ENCODE assay signal across 17 cellular contexts in the genomic region with DNA sequence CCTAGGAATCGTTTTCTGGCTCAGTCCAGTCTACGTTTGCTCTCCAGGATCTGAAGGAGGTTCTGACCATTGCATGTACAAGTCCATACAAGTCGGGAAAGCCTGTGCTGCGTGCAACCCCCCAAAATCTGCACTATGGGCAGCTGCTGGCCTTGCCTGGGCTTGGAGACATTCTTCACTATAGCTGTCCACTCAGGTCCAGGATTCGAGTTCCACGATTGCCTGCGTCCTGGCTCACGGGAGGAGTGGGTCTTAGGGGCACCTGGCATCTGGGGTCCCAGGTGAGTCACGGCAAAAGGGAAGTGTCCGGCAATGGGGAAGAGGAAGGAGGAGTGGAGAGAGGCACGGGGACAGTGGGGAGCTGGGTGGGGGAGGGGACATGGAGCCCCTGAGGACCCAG.
"Had no signal": no experiment of that assay in that cellular context is flagged by ENCODE, and none has a peak within 500 bp of the region (broad histone marks: within the 10 kb centered on the region; RNA-seq: fewer than 3 reads in every experiment).

No MANE protein-coding gene starts in this region.

- H3K27ac ChIP-seq: colonic mucosa, foreskin keratinocyte, neutrophil, sigmoid colon, skin epidermis, upper lobe of right lung had no signal

- H3K9me3 Mint-ChIP-seq: endodermal cell, nephron progenitor cell had no signal

- H3K27me3 ChIP-seq: colonic mucosa, foreskin keratinocyte had no signal

- H3K4me1 Mint-ChIP-seq: stimulated activated naive B cell treated with anti-CD40 and anti-IgM and Interleukin-4, amounts not matched to agents 10 μg/mL and 1 μg/mL and 100 μg/mL, for 72 hours had no signal

- ATAC-seq: foreskin keratinocyte; naive thymus-derived CD4-positive, alpha-beta T cell; stimulated activated naive B cell treated with anti-CD40 and anti-IgM and Interleukin-4, amounts not matched to agents 10 μg/mL and 1 μg/mL and 100 μg/mL, for 72 hours; upper lobe of right lung had no signal

- DNase-seq: colonic mucosa; effector CD4-positive, alpha-beta T cell; erythroblast; foreskin keratinocyte; hippocampal formation; kidney glomerular epithelial cell; mesendoderm; naive thymus-derived CD4-positive, alpha-beta T cell; nephron progenitor cell; sigmoid colon; stimulated activated CD4-positive, alpha-beta T cell treated with anti-CD3 and anti-CD28 coated beads, Interleukin-2, amount 100 ng/mL, for 24 hours; stimulated activated CD4-positive, alpha-beta T cell treated with anti-CD3 and anti-CD28 coated beads, Interleukin-4, amount 100 ng/mL, for 4 hours; stimulated activated naive B cell treated with anti-CD40 and anti-IgM and Interleukin-4, amounts not matched to agents 10 μg/mL and 1 μg/mL and 100 μg/mL, for 72 hours; upper lobe of right lung had no signal

- H3K36me3 ChIP-seq: colonic mucosa, neutrophil, sigmoid colon, upper lobe of right lung had no signal

- H3K4me3 Mint-ChIP-seq: endodermal cell; naive thymus-derived CD4-positive, alpha-beta T cell; nephron progenitor cell; stimulated activated naive B cell treated with anti-CD40 and anti-IgM and Interleukin-4, amounts not matched to agents 10 μg/mL and 1 μg/mL and 100 μg/mL, for 72 hours had no signal

- H3K36me3 Mint-ChIP-seq: naive thymus-derived CD4-positive, alpha-beta T cell; stimulated activated naive B cell treated with anti-CD40 and anti-IgM and Interleukin-4, amounts not matched to agents 10 μg/mL and 1 μg/mL and 100 μg/mL, for 72 hours had no signal

- H3K9me3 ChIP-seq: colonic mucosa, neutrophil, sigmoid colon, upper lobe of right lung had no signal

- H3K4me3 ChIP-seq: colonic mucosa, sigmoid colon, skin epidermis, upper lobe of right lung had no signal

- H3K4me1 ChIP-seq: colonic mucosa, foreskin keratinocyte, sigmoid colon, upper lobe of right lung had no signal

- H3K27ac Mint-ChIP-seq: endodermal cell; naive thymus-derived CD4-positive, alpha-beta T cell; stimulated activated naive B cell treated with anti-CD40 and anti-IgM and Interleukin-4, amounts not matched to agents 10 μg/mL and 1 μg/mL and 100 μg/mL, for 72 hours had no signal
